Comparison of ENCODE assay signal across 17 cellular contexts in genomic region chr4:19486400-19486799, GRCh38.
DNase-seq lines count a peak whose midpoint lies in the region; ATAC-seq, FAIRE-seq and TF ChIP-seq lines count a peak whose summit lies in the region.
"Had no signal": no experiment of that assay in that cellular context is flagged by ENCODE, and none has a peak within 500 bp of the region (broad histone marks: within the 10 kb centered on the region; RNA-seq: fewer than 3 reads in every experiment).

No MANE protein-coding gene starts in this region.

- no peaks in the 10 kb centered on the region for H3K36me3 ChIP-seq in bronchial epithelial cell (ENCODE audit: control insufficient read depth, insufficient read depth, low read length)
- H3K36me3 ChIP-seq: sigmoid colon, thoracic aorta had no signal

- peak; percentile 43 for TF ChIP-seq CTCF in bronchial epithelial cell (IDR thresholded peaks at IDR 0.05; ENCODE audit: insufficient read depth, low read length, severe bottlenecking)

- H3K27me3 ChIP-seq in bronchial epithelial cell (ENCODE audit: control insufficient read depth, insufficient read depth, low read length), result no peaks in the 10 kb centered on the region
- H3K27me3 ChIP-seq: sigmoid colon had no signal

- no peak overlapping the region for H3K27ac ChIP-seq in substantia nigra (ENCODE audit: low read depth, low read length, poor library complexity, severe bottlenecking)
- H3K27ac ChIP-seq: A549, KMS-11, sigmoid colon, thoracic aorta had no signal

- no peak overlapping the region for H3K4me3 ChIP-seq in bronchial epithelial cell (ENCODE audit: low read depth, low read length)
- H3K4me3 ChIP-seq: A549, sigmoid colon, thoracic aorta had no signal

- DNase-seq in NCI-H1417 (lab: John Stamatoyannopoulos, UW) (peak in 2 of 3 experiments; percentile 6 to 61), NCI-H1417 treated with DMSO at 0.1 percent for 48 hours (lab: John Stamatoyannopoulos, UW) (no peak), NCI-H2227 treated with DMSO at 0.1 percent for 48 hours (lab: John Stamatoyannopoulos, UW) (peak; percentile 11), bronchial epithelial cell (ENCODE audit: low read depth) (peak; percentile 21), renal cortical epithelial cell (ENCODE audit: low read depth) (peak; percentile 51), substantia nigra (lab: John Stamatoyannopoulos, UW) (no peak)
- DNase-seq: activated gamma-delta T cell, left cardiac atrium, natural killer cell, NCI-H524 treated with DMSO at 0.1 percent for 48 hours, sigmoid colon, T-helper 1 cell had no signal

- no peak for FAIRE-seq in bronchial epithelial cell (lab: Jason Lieb, UNC)
- FAIRE-seq: A549 had no signal

- ATAC-seq in GM19397 (IDR thresholded peaks at IDR 0.05; ENCODE audit: unreplicated experiment) (no peak), GM18909 (IDR thresholded peaks at IDR 0.05; ENCODE audit: poor library complexity, unreplicated experiment) (no peak)
- ATAC-seq: A549, left cardiac atrium, natural killer cell had no signal

Comparison
In these comparisons a context has a peak if more than half of its experiments do, and no peak if none do; other contexts are left out.
1. DNase-seq: peak in NCI-H1417 (2 of 3), NCI-H2227 treated with DMSO at 0.1 percent for 48 hours (single experiment), bronchial epithelial cell (single experiment) and renal cortical epithelial cell (single experiment); none in NCI-H1417 treated with DMSO at 0.1 percent for 48 hours (single experiment) and substantia nigra (0 of 49).